8 cellular contexts compared by ENCODE assay signal in the genomic region with DNA sequence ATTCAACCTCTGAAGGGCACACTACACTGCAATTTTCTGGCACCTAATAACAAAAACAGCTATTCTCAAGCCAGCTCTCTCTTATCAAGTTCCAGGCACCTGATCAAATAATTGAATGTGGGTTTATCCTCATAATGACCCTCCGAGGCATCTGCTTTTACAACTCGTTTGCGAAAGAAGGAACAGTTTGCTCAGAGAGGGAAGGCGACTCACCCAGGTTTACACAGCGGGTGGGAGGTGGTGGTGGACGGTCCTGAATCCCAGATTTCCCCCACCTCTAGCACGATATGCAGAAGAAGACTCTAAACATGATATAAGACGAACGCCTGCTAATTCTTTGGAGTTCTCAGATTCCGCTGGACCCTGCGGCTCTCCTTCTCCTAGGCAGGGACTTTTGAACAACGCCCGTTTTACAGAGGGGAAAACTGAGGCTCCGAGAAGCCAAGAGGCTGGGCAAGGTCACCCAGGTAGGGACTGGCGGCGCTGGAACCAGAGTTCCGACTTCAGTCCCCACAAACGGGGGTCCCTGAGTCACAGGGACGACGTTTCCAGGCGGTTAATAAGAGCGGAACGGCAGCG. TPM values are rescaled to one million over a fixed set of nuclear protein-coding genes. Genes with fewer than 3 reads are reported as not detected.
DNase-seq lines count a peak whose midpoint lies in the region; ATAC-seq and TF ChIP-seq lines count a peak whose summit lies in the region.

No MANE protein-coding gene starts in this region.

- CTCF ChIA-PET in activated CD8-positive, alpha-beta T cell treated with anti-CD3 and anti-CD28 coated beads for 36 hours (lab: Charles Lee): interaction anchor here (1.0 kb wide), 1 partner anchor 90 kb away, joined by 4 read pairs; no protein-coding TSS in a partner anchor

- no peaks in the 10 kb centered on the region for H3K4me1 ChIP-seq in iPS DF 6.9 (ENCODE audit: control insufficient read depth, insufficient read depth, low read length)

- H3K27ac Mint-ChIP-seq in activated CD8-positive, alpha-beta T cell treated with anti-CD3 and anti-CD28 coated beads for 36 hours: peak overlapping the region; percentile 98
- H3K27ac Mint-ChIP-seq in stimulated activated naive B cell treated with anti-CD40 and anti-IgM and Interleukin-4, amounts not matched to agents 10 μg/mL and 1 μg/mL and 100 μg/mL, for 72 hours: peak overlapping the region; percentile 94

- H3K36me3 Mint-ChIP-seq in activated CD8-positive, alpha-beta T cell treated with anti-CD3 and anti-CD28 coated beads for 36 hours (ENCODE audit: low read depth): peaks cover 21% of the 10 kb centered on the region
- peaks cover 11 to 20% of the 10 kb centered on the region in 2 donors for H3K36me3 Mint-ChIP-seq in stimulated activated naive B cell treated with anti-CD40 and anti-IgM and Interleukin-4, amounts not matched to agents 10 μg/mL and 1 μg/mL and 100 μg/mL, for 72 hours

- H3K9me3 Mint-ChIP-seq in activated CD8-positive, alpha-beta T cell treated with anti-CD3 and anti-CD28 coated beads for 36 hours: no peaks in the 10 kb centered on the region
- H3K9me3 Mint-ChIP-seq in stimulated activated naive B cell treated with anti-CD40 and anti-IgM and Interleukin-4, amounts not matched to agents 10 μg/mL and 1 μg/mL and 100 μg/mL, for 72 hours: no peaks in the 10 kb centered on the region

- 0 out of 2 replicates have a peak, but pooled peaks cover 5% of the 10 kb centered on the region for H3K36me3 ChIP-seq in iPS DF 6.9 (ENCODE audit: control insufficient read depth, insufficient read depth, low read length)

- TF ChIP-seq POLR2A in GM18505 (IDR thresholded peaks at IDR 0.05; ENCODE audit: borderline replicate concordance, extremely low read depth, insufficient read depth, insufficient read length): no peak

- H3K4me1 Mint-ChIP-seq in activated CD8-positive, alpha-beta T cell treated with anti-CD3 and anti-CD28 coated beads for 36 hours (ENCODE audit: low read depth): peaks cover 47% of the 10 kb centered on the region
- peaks cover 22 to 64% of the 10 kb centered on the region in 2 donors for H3K4me1 Mint-ChIP-seq in stimulated activated naive B cell treated with anti-CD40 and anti-IgM and Interleukin-4, amounts not matched to agents 10 μg/mL and 1 μg/mL and 100 μg/mL, for 72 hours

- H3K27me3 Mint-ChIP-seq in activated CD8-positive, alpha-beta T cell treated with anti-CD3 and anti-CD28 coated beads for 36 hours: no peaks in the 10 kb centered on the region
- no peaks in the 10 kb centered on the region for H3K27me3 Mint-ChIP-seq in stimulated activated naive B cell treated with anti-CD40 and anti-IgM and Interleukin-4, amounts not matched to agents 10 μg/mL and 1 μg/mL and 100 μg/mL, for 72 hours

- H3K27me3 ChIP-seq in iPS DF 6.9 (ENCODE audit: control insufficient read depth, insufficient read depth, low read length): no peaks in the 10 kb centered on the region

- DNase-seq in DMS53 (lab: John Stamatoyannopoulos, UW) (peak; percentile 44), DMS53 treated with DMSO at 0.1 percent for 48 hours (lab: John Stamatoyannopoulos, UW; ENCODE audit: unreplicated experiment) (no peak), iPS DF 6.9 (ENCODE audit: low read depth, low spot score) (no peak), NCI-H2196 (lab: John Stamatoyannopoulos, UW; ENCODE audit: unreplicated experiment) (no peak)
- DNase-seq in activated CD8-positive, alpha-beta T cell treated with anti-CD3 and anti-CD28 coated beads for 36 hours: peak; percentile 33
- DNase-seq in stimulated activated naive B cell treated with anti-CD40 and anti-IgM and Interleukin-4, amounts not matched to agents 10 μg/mL and 1 μg/mL and 100 μg/mL, for 72 hours: no peak

- no peak overlapping the region for H3K27ac ChIP-seq in iPS DF 6.9 (ENCODE audit: low read length)

- no peaks in the 10 kb centered on the region for H3K9me3 ChIP-seq in iPS DF 6.9 (ENCODE audit: control insufficient read depth, insufficient read depth, low read length)

- TF ChIP-seq CTCF in activated CD8-positive, alpha-beta T cell treated with anti-CD3 and anti-CD28 coated beads for 36 hours (IDR thresholded peaks at IDR 0.05): no peak

- POLR2A ChIA-PET in activated CD8-positive, alpha-beta T cell treated with anti-CD3 and anti-CD28 coated beads for 36 hours (lab: Charles Lee): interaction anchor here (0.6 to 1.8 kb wide), 5 partner anchors 23 to 496 kb away, joined by 3 to 6 read pairs (median 3); no protein-coding TSS in a partner anchor

- peak overlapping the region; percentile 93 for H3K4me3 Mint-ChIP-seq in activated CD8-positive, alpha-beta T cell treated with anti-CD3 and anti-CD28 coated beads for 36 hours
- peak overlapping the region; percentile 90 for H3K4me3 Mint-ChIP-seq in stimulated activated naive B cell treated with anti-CD40 and anti-IgM and Interleukin-4, amounts not matched to agents 10 μg/mL and 1 μg/mL and 100 μg/mL, for 72 hours

- no peak for ATAC-seq in activated CD8-positive, alpha-beta T cell treated with anti-CD3 and anti-CD28 coated beads for 36 hours
- ATAC-seq in stimulated activated naive B cell treated with anti-CD40 and anti-IgM and Interleukin-4, amounts not matched to agents 10 μg/mL and 1 μg/mL and 100 μg/mL, for 72 hours (replicated peaks): no peak
- no peak for ATAC-seq in GM18520 (IDR thresholded peaks at IDR 0.05; ENCODE audit: unreplicated experiment)
- no peak for ATAC-seq in GM18505 (IDR thresholded peaks at IDR 0.05; ENCODE audit: unreplicated experiment)

- intact Hi-C loops in activated CD8-positive, alpha-beta T cell treated with anti-CD3 and anti-CD28 coated beads for 36 hours (cut with micrococcal nuclease): loop anchor here (10.0 kb wide), 1 partner anchor 252 kb away; no protein-coding TSS in a partner anchor

- WGBS in iPS DF 6.9 (ENCODE audit: insufficient coverage, insufficient read length): no CpG with 5 or more reads among the region's 24 CpGs

- H3K4me3 ChIP-seq in iPS DF 6.9 (ENCODE audit: low read length): peak overlapping the region; percentile 97

RNA-seq across cellular contexts. Expression of a gene that starts 0.6 kb away (rescaled TPM):
- 10 to 100 TPM; 53.4 to 60.8 TPM for total RNA-seq in activated CD8-positive, alpha-beta T cell treated with anti-CD3 and anti-CD28 coated beads for 36 hours

RNA-seq across cellular contexts. Expression of a gene that starts 2.9 kb away (rescaled TPM):
- 100 to 1,000 TPM; 157 to 158 TPM for total RNA-seq in activated CD8-positive, alpha-beta T cell treated with anti-CD3 and anti-CD28 coated beads for 36 hours

RNA-seq across cellular contexts. Expression of a gene that starts 37.2 kb away (rescaled TPM):
- 1 to 10 TPM in 1 of 2 experiments, under 1 TPM in 1; 0.83 to 1.5 TPM for total RNA-seq in activated CD8-positive, alpha-beta T cell treated with anti-CD3 and anti-CD28 coated beads for 36 hours

RNA-seq across cellular contexts. Expression of a gene that starts 42.6 kb away (rescaled TPM):
- total RNA-seq in activated CD8-positive, alpha-beta T cell treated with anti-CD3 and anti-CD28 coated beads for 36 hours: 10 to 100 TPM; 35.5 to 38.1 TPM

RNA-seq across cellular contexts. Expression of a gene that starts 58.8 kb away (rescaled TPM):
- 1 to 10 TPM; 1.5 to 2.1 TPM for total RNA-seq in activated CD8-positive, alpha-beta T cell treated with anti-CD3 and anti-CD28 coated beads for 36 hours

Comparison
In these comparisons a context has a peak if more than half of its experiments do, and no peak if none do; other contexts are left out.
1. DNase-seq: peak in DMS53 (single experiment) and activated CD8-positive, alpha-beta T cell treated with anti-CD3 and anti-CD28 coated beads for 36 hours (single experiment); none in DMS53 treated with DMSO at 0.1 percent for 48 hours (single experiment), iPS DF 6.9 (single experiment), stimulated activated naive B cell treated with anti-CD40 and anti-IgM and Interleukin-4, amounts not matched to agents 10 μg/mL and 1 μg/mL and 100 μg/mL, for 72 hours (single experiment) and NCI-H2196 (single experiment).